ENCODE assay signal across 20 cellular contexts in genomic region chr3:138253609-138254008, GRCh38.
"Had no signal": no experiment of that assay in that cellular context is flagged by ENCODE, and none has a peak within 500 bp of the region (broad histone marks: within the 10 kb centered on the region; RNA-seq: fewer than 3 reads in every experiment).

No MANE protein-coding gene starts in this region.

- H3K4me1 Mint-ChIP-seq: naive thymus-derived CD4-positive, alpha-beta T cell; nephron progenitor cell; stimulated activated memory B cell treated with anti-CD40 and anti-IgM and Interleukin-4, amounts not matched to agents 10 μg/mL and 1 μg/mL and 100 μg/mL, for 72 hours had no signal

- FAIRE-seq: endothelial cell of umbilical vein had no signal

- H3K4me3 ChIP-seq: colonic mucosa, esophagus muscularis mucosa, hepatocyte, prostate gland, right lobe of liver, spleen, tibial artery, upper lobe of left lung, uterus had no signal

- DNase-seq: colonic mucosa; dermis blood vessel endothelial cell; head of caudate nucleus; naive thymus-derived CD4-positive, alpha-beta T cell; nephron progenitor cell; retina; right lobe of liver; spleen; stimulated activated CD4-positive, alpha-beta T cell treated with anti-CD3 and anti-CD28 coated beads, Interleukin-15, amount 100 ng/mL, for 24 hours; stimulated activated CD4-positive, alpha-beta T cell treated with anti-CD3 and anti-CD28 coated beads, Interleukin-1b, Interleukin-23, amount 100 ng/mL, for 48 hours; stimulated activated CD4-positive, alpha-beta T cell treated with anti-CD3 and anti-CD28 coated beads, Interleukin-4, amount 100 ng/mL, for 24 hours; tibial artery; upper lobe of left lung; uterus had no signal

- ATAC-seq: naive thymus-derived CD4-positive, alpha-beta T cell; stimulated activated memory B cell treated with anti-CD40 and anti-IgM and Interleukin-4, amounts not matched to agents 10 μg/mL and 1 μg/mL and 100 μg/mL, for 72 hours had no signal

- H3K9me3 Mint-ChIP-seq: naive thymus-derived CD4-positive, alpha-beta T cell; nephron progenitor cell; stimulated activated memory B cell treated with anti-CD40 and anti-IgM and Interleukin-4, amounts not matched to agents 10 μg/mL and 1 μg/mL and 100 μg/mL, for 72 hours; stimulated activated naive CD8-positive, alpha-beta T cell treated with anti-CD3 and anti-CD28 coated beads, Interleukin-15, Interleukin-2, amounts not matched to agents 100 ng/mL and 50 ng/mL, for 24 hours had no signal

- H3K4me3 Mint-ChIP-seq: naive thymus-derived CD4-positive, alpha-beta T cell; nephron progenitor cell; stimulated activated memory B cell treated with anti-CD40 and anti-IgM and Interleukin-4, amounts not matched to agents 10 μg/mL and 1 μg/mL and 100 μg/mL, for 72 hours; stimulated activated naive CD8-positive, alpha-beta T cell treated with anti-CD3 and anti-CD28 coated beads, Interleukin-15, Interleukin-2, amounts not matched to agents 100 ng/mL and 50 ng/mL, for 24 hours had no signal

- H3K27me3 Mint-ChIP-seq: naive thymus-derived CD4-positive, alpha-beta T cell; stimulated activated memory B cell treated with anti-CD40 and anti-IgM and Interleukin-4, amounts not matched to agents 10 μg/mL and 1 μg/mL and 100 μg/mL, for 72 hours; stimulated activated naive CD8-positive, alpha-beta T cell treated with anti-CD3 and anti-CD28 coated beads, Interleukin-15, Interleukin-2, amounts not matched to agents 100 ng/mL and 50 ng/mL, for 24 hours had no signal

- H3K27ac Mint-ChIP-seq: naive thymus-derived CD4-positive, alpha-beta T cell; nephron progenitor cell; stimulated activated memory B cell treated with anti-CD40 and anti-IgM and Interleukin-4, amounts not matched to agents 10 μg/mL and 1 μg/mL and 100 μg/mL, for 72 hours had no signal
